22 cellular contexts compared by ENCODE assay signal in the genomic region with DNA sequence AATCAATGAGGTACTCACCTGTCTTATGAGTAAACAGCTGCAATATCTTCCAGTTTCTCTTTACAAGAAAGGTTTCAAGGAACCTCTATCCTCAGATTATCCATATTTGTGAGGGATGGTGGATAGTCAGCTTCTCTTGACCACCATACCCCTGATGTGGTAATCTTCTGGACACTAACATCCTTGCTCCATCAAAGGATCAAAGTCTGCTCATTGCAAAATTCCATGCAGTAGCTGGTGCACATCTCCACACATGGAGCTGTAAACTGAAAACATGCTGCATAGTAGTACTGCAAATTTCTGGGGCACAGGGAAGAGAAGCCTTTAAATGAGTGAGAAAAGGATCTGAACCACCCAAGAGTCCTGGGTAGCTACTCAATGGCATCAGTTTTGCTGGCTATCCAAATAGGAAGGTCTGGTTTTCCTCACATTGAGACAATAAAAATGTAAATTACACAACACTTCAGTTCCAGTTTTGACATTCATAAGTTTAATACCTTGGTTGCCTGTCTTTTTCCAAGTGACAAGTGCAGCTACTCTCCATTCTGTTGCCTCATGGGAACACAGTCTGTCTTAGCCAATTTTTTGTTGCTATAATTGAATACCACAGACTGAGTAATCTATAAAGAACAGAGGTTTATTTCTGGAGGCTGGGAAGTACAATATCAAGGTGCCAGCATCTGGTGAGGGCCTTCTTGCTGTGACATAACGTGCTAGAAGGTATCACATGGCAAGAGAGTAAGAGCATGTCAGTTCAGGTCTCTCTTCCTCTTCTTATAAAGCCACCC.
"Had no signal": no experiment of that assay in that cellular context is flagged by ENCODE, and none has a peak within 500 bp of the region (broad histone marks: within the 10 kb centered on the region; RNA-seq: fewer than 3 reads in every experiment).

No MANE protein-coding gene starts in this region.

- FAIRE-seq: bronchial epithelial cell, K562 had no signal

- H3K9me3 ChIP-seq: ascending aorta, body of pancreas, SK-N-SH had no signal

- H3K9ac ChIP-seq: SK-N-SH had no signal

- H3K4me1 ChIP-seq: ascending aorta, body of pancreas had no signal

- H3K4me3 ChIP-seq: ascending aorta, body of pancreas, K562 had no signal

- H3K27me3 ChIP-seq: ascending aorta, body of pancreas had no signal

- ATAC-seq: activated CD4-positive, CD25-positive, alpha-beta regulatory T cell treated with anti-CD3 and anti-CD28 coated beads, Interleukin-2, amount 50 U/mL, for 24 hours; activated CD8-positive, alpha-beta T cell treated with anti-CD3 and anti-CD28 coated beads, Interleukin-2, amount 10 ng/mL, durations not matched to agents 7 days and 5 days; activated naive CD8-positive, alpha-beta T cell treated with anti-CD3 and anti-CD28 coated beads, Interleukin-2, amount 50 U/mL, for 24 hours; body of pancreas; K562 had no signal

- DNase-seq: activated CD4-positive, alpha-beta T cell treated with anti-CD3 and anti-CD28 coated beads for 4 hours; activated CD8-positive, alpha-beta memory T cell treated with anti-CD3 and anti-CD28 coated beads, Interleukin-2, amount 50 U/mL, for 48 hours; activated CD8-positive, alpha-beta T cell treated with anti-CD3 and anti-CD28 coated beads, Interleukin-2, amount 10 ng/mL, durations not matched to agents 7 days and 5 days; activated naive CD4-positive, alpha-beta T cell treated with anti-CD3 and anti-CD28 coated beads, Interleukin-2, amount 50 U/mL, for 16 hours; activated naive CD8-positive, alpha-beta T cell treated with anti-CD3 and anti-CD28 coated beads, Interleukin-2, amount 50 U/mL, for 24 hours; activated T-cell treated with anti-CD3 and anti-CD28 coated beads, Interleukin-2, amount 50 U/mL, for 1 hour; amniotic stem cell; body of pancreas; Karpas-422; NCI-H1092; NCI-H1417; NCI-H1930; NCI-H2171; NCI-H226; NCI-H69; NK-92 treated with Interleukin-12 subunit alpha and Interleukin-12 subunit beta, amount 100 ng/mL, for 24 hours; SK-N-SH; T-helper 1 cell had no signal

- H3K27ac ChIP-seq: ascending aorta, body of pancreas had no signal

- H3K4me2 ChIP-seq: SK-N-SH had no signal
